28 cellular contexts compared by ENCODE assay signal in the genomic region with DNA sequence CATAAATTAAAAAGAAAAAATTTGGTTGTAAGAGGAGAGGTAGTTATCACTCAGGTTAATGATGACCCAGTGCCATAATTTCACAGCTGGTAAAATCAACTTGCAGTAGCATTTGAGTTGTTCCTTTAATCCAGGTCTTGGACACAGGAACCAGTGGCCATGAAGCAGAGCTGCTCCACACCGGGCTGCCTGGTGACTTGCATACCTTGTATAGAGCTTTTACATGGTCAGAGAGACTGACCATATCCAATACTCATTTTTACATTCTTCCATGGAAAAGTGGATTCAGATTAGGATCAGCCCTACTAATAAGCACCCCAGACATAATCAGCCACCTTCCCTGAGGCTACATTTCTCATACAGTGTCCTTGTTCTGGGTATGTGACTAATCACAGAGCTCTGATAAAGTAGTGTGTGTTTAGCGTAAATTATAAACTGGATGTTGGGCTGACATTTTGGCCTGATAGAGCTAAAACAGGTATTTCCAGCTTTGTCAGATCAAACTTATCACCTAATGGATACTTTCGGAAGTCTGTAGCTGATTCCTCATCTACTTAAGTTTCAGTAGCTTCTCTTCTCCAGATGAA.
A peak's percentile ranks its signal among the peaks of the same experiment; 100 is the strongest.
DNase-seq lines count a peak whose midpoint lies in the region; ATAC-seq, FAIRE-seq and TF ChIP-seq lines count a peak whose summit lies in the region.
"Had no signal": no experiment of that assay in that cellular context is flagged by ENCODE, and none has a peak within 500 bp of the region (broad histone marks: within the 10 kb centered on the region; RNA-seq: fewer than 3 reads in every experiment).

No MANE protein-coding gene starts in this region.

- H3K4me3 ChIP-seq in SK-N-SH (ENCODE audit: low read depth in 2 of 2, low read length in 1 of 2) (no peak overlapping the region), small intestine (ENCODE audit: low read depth in 1 of 2, low read length in 2 of 2) (no peak overlapping the region), SJCRH30 (no peak overlapping the region)
- H3K4me3 ChIP-seq: cardiac muscle cell, coronary artery, transverse colon had no signal

- H3K9me3 ChIP-seq in SK-N-SH (peaks cover 5% of the 10 kb centered on the region; the same call in 1 of the 2 replicates), small intestine (ENCODE audit: control insufficient read depth, low read depth) (no peaks in the 10 kb centered on the region), SJCRH30 (replicated peaks) (no peaks in the 10 kb centered on the region)
- H3K9me3 ChIP-seq: transverse colon had no signal

- H3F3A ChIP-seq in SK-N-SH (replicated peaks; ENCODE audit: insufficient read depth): no peaks in the 10 kb centered on the region

- H3K27me3 ChIP-seq in SK-N-SH (ENCODE audit: insufficient read depth): no peaks in the 10 kb centered on the region
- peaks cover 0 to 3% of the 10 kb centered on the region in 2 donors for H3K27me3 ChIP-seq in small intestine (ENCODE audit: control insufficient read depth in 2 of 2, insufficient read depth in 2 of 2, low read length in 2 of 2)
- no peaks in the 10 kb centered on the region for H3K27me3 ChIP-seq in SJCRH30
- H3K27me3 ChIP-seq: cardiac muscle cell, transverse colon had no signal

- H3K79me2 ChIP-seq in SK-N-SH (ENCODE audit: insufficient read depth): no peaks in the 10 kb centered on the region

- TF ChIP-seq CTCF in SK-N-SH (IDR thresholded peaks at IDR 0.05): no peak

- WGBS in SK-N-SH (ENCODE audit: low lambda C conversion rate): 66% methylated on average over 3 of the region's 3 CpGs
- WGBS in small intestine, 3 donors: 32 to 67% (median 38%) methylated on average over 3 of the region's 3 CpGs

- H3K9ac ChIP-seq in SK-N-SH: no peak overlapping the region

- H3K36me3 ChIP-seq in SK-N-SH (replicated peaks in 1 of 2; ENCODE audit: control insufficient read depth in 1 of 2, insufficient read depth in 2 of 2, low read length in 1 of 2) (no peaks in the 10 kb centered on the region), small intestine (ENCODE audit: control insufficient read depth in 2 of 2, insufficient read depth in 2 of 2, low read length in 2 of 2) (no peaks in the 10 kb centered on the region), SJCRH30 (no peaks in the 10 kb centered on the region)
- H3K36me3 ChIP-seq: cardiac muscle cell, transverse colon had no signal

- no peaks in the 10 kb centered on the region for H3K9me2 ChIP-seq in SK-N-SH

- POLR2A ChIA-PET in SK-N-SH (lab: Yijun Ruan, JAX): interaction anchor here (0.7 kb wide), 1 partner anchor 76 kb away, joined by 3 read pairs; no protein-coding TSS in a partner anchor

- H3K4me2 ChIP-seq in SK-N-SH: no peak overlapping the region

- no peaks in the 10 kb centered on the region for H4K20me1 ChIP-seq in SK-N-SH (ENCODE audit: insufficient read depth)

- H3K27ac ChIP-seq in SK-N-SH (ENCODE audit: low read depth in 2 of 2, low read length in 1 of 2) (peak overlapping the region in 1 of 2 experiments; percentile 45; a peak in 1 of 4 replicates), small intestine (ENCODE audit: low read depth in 1 of 2, low read length in 1 of 2) (no peak overlapping the region), SJCRH30 (no peak overlapping the region)
- H3K27ac ChIP-seq: cardiac muscle cell, coronary artery, transverse colon had no signal

- DNase-seq in HPDE6-E6E7 (ENCODE audit: extremely low spot score) (peak; percentile 36), SK-N-SH (peak; percentile 63), kidney tubule cell (ENCODE audit: low spot score) (peak; percentile 50), small intestine (peak; percentile 26), medulla oblongata (ENCODE audit: extremely low spot score) (no peak), SJCRH30 (no peak), NCI-H1417 treated with DMSO at 0.1 percent for 48 hours (lab: John Stamatoyannopoulos, UW) (no peak)
- DNase-seq: activated B cell treated with CpG ODN at 0.5 μM for 24 hours; activated CD4-positive, alpha-beta T cell treated with anti-CD3 and anti-CD28 coated beads, Interleukin-2, amount 50 U/mL, for 4 hours; activated naive CD4-positive, alpha-beta T cell treated with anti-CD3 and anti-CD28 coated beads, Interleukin-2, amount 50 U/mL, for 16 hours; amygdala; CD4-positive, CD25-positive, alpha-beta regulatory T cell; endodermal cell; GDM1; mesendoderm; naive thymus-derived CD4-positive, alpha-beta T cell; NCI-H2029; NCI-H2227 treated with DMSO at 0.1 percent for 48 hours; NCI-H82; nucleus accumbens; right cardiac atrium; SHP77; stimulated activated naive CD8-positive, alpha-beta T cell treated with anti-CD3 and anti-CD28 coated beads, Interleukin-15, amount 100 ng/mL, for 72 hours; transverse colon had no signal

- TF ChIP-seq RAD21 in SK-N-SH (IDR thresholded peaks at IDR 0.05; ENCODE audit: low read length): no peak; the same call in 1 of the 2 replicates

- CTCF ChIA-PET in SK-N-SH (lab: Yijun Ruan, JAX): interaction anchor here (0.6 to 1.3 kb wide), 5 partner anchors 10 to 440 kb away, joined by 3 to 4 read pairs (median 3); no protein-coding TSS in a partner anchor

- no peak for ATAC-seq in HG02970 (IDR thresholded peaks at IDR 0.05; ENCODE audit: low FRiP score, unreplicated experiment)
- ATAC-seq: naive thymus-derived CD4-positive, alpha-beta T cell; right cardiac atrium; stimulated activated naive CD8-positive, alpha-beta T cell treated with anti-CD3 and anti-CD28 coated beads, Interleukin-15, amount 100 ng/mL, for 72 hours had no signal

- no peak overlapping the region for H2AFZ ChIP-seq in SK-N-SH (ENCODE audit: low read depth)

- FAIRE-seq in small intestine (lab: Jason Lieb, UNC): no peak
- FAIRE-seq: H1 had no signal

- TF ChIP-seq EP300 in SK-N-SH (IDR thresholded peaks at IDR 0.05; ENCODE audit: borderline replicate concordance in 1 of 2, low read depth in 1 of 2, low read length in 1 of 2): peak in 1 of 2 experiments; percentile 96; a peak in 2 of 4 replicates

- H3K4me1 ChIP-seq in SK-N-SH (ENCODE audit: control insufficient read depth in 1 of 2, insufficient read depth in 2 of 2, low read depth in 1 of 2, low read length in 1 of 2) (peaks cover 0 to 33% of the 10 kb centered on the region in 2 experiments; a peak in 2 of 4 replicates), small intestine (ENCODE audit: control insufficient read depth in 2 of 2, insufficient read depth in 1 of 2, low read depth in 1 of 2, low read length in 1 of 2) (peaks cover 2 to 4% of the 10 kb centered on the region in 2 donors), SJCRH30 (peaks cover 12% of the 10 kb centered on the region)

TF ChIP-seq in SK-N-SH, 30 proteins besides CTCF, POLR2A, EP300 and RAD21:
- TF ChIP-seq TCF12 (IDR thresholded peaks at IDR 0.05) (peak; percentile 37; the same call in 1 of the 2 replicates), RXRA (IDR thresholded peaks at IDR 0.05; ENCODE audit: borderline replicate concordance, low read depth) (no peak), FOXJ3 (CRISPR knock-in tag; IDR thresholded peaks at IDR 0.05) (peak; percentile 87), RCOR1 (IDR thresholded peaks at IDR 0.05; ENCODE audit: low read length) (peak; percentile 97), RFX5 (IDR thresholded peaks at IDR 0.05; ENCODE audit: low read length) (no peak), GATA2 (CRISPR knock-in tag; IDR thresholded peaks at IDR 0.05) (peak; percentile 98), POLR2AphosphoS5 (IDR thresholded peaks at IDR 0.05; ENCODE audit: low read depth, low read length) (peak; percentile 36; the same call in 1 of the 2 replicates), CHD2 (IDR thresholded peaks at IDR 0.05; ENCODE audit: low read length, partially characterized antibody) (peak; percentile 49)

Comparison
In these comparisons a context has a peak if more than half of its experiments do, and no peak if none do; other contexts are left out.
1. DNase-seq: peak in HPDE6-E6E7 (single experiment), SK-N-SH (single experiment), kidney tubule cell (single experiment) and small intestine (single experiment); none in medulla oblongata (single experiment), SJCRH30 (0 of 2) and NCI-H1417 treated with DMSO at 0.1 percent for 48 hours (single experiment).